8 cellular contexts compared by ENCODE assay signal in the genomic region with DNA sequence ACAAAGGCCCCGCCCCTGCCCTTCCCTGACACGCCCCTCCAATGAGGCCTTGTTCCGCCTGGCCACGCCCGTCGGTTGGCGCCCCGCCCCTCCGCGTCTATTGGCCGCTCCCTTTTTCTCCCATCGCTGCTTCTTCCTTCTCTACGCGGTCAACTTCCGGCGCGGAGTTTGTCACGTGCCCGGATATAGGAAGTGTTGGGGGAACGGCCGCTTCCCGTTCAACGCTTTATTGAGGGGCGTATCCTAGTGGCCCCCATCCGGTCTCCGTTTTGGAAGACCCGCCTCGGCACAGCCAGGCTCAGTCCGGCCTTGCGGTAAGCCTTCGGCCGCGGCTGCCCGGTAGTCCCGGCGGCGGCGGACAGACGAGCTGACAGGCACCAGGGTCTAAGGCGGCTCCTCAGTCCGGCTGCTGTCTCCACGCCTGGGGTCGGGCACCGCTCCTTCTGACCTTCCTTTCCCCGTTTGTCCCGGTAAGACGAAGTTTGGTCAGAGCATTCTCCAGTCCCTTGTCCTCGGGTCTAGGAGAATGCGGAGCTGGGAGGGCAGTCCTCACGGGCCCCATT. TPM values are rescaled to one million over a fixed set of nuclear protein-coding genes. Genes with fewer than 3 reads are reported as not detected.
DNase-seq lines count a peak whose midpoint lies in the region; ATAC-seq lines count a peak whose summit lies in the region.

A gene with protein sequence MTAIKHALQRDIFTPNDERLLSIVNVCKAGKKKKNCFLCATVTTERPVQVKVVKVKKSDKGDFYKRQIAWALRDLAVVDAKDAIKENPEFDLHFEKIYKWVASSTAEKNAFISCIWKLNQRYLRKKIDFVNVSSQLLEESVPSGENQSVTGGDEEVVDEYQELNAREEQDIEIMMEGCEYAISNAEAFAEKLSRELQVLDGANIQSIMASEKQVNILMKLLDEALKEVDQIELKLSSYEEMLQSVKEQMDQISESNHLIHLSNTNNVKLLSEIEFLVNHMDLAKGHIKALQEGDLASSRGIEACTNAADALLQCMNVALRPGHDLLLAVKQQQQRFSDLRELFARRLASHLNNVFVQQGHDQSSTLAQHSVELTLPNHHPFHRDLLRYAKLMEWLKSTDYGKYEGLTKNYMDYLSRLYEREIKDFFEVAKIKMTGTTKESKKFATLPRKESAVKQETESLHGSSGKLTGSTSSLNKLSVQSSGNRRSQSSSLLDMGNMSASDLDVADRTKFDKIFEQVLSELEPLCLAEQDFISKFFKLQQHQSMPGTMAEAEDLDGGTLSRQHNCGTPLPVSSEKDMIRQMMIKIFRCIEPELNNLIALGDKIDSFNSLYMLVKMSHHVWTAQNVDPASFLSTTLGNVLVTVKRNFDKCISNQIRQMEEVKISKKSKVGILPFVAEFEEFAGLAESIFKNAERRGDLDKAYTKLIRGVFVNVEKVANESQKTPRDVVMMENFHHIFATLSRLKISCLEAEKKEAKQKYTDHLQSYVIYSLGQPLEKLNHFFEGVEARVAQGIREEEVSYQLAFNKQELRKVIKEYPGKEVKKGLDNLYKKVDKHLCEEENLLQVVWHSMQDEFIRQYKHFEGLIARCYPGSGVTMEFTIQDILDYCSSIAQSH (plus strand): TSS at position 165 of the 563 bp plus-strand sequence. CDS start 4,676 bp downstream, outside the sequence.

- intact Hi-C loops in dendritic cell treated with granulocyte-macrophage colony-stimulating factor and Interleukin-4, amounts not matched to agents 40 ng/mL and 50 ng/mL, for 4 days (cut with micrococcal nuclease): loop anchor here (2.0 to 5.0 kb wide), 4 partner anchors 95 to 1124 kb away; a partner anchor contains a TSS

- H3K27me3 Mint-ChIP-seq in dendritic cell treated with granulocyte-macrophage colony-stimulating factor and Interleukin-4, amounts not matched to agents 40 ng/mL and 50 ng/mL, for 4 days: peaks cover 8% of the 10 kb centered on the region

- no peaks in the 10 kb centered on the region for H3K9me3 Mint-ChIP-seq in dendritic cell treated with granulocyte-macrophage colony-stimulating factor and Interleukin-4, amounts not matched to agents 40 ng/mL and 50 ng/mL, for 4 days

- DNase-seq in C1 segment of cervical spinal cord (lab: John Stamatoyannopoulos, UW): peak; percentile 82 to 96 (median 95)
- DNase-seq in NCI-H748 treated with DMSO at 0.1 percent for 48 hours (lab: John Stamatoyannopoulos, UW): peak; percentile 77
- peak; percentile 95 to 96 for DNase-seq in activated CD4-positive, alpha-beta T cell treated with anti-CD3 and anti-CD28 coated beads, Interleukin-2, amount 50 U/mL, for 24 hours (ENCODE audit: low read depth in 1 of 2, low spot score in 1 of 2)
- peak; percentile 97 for DNase-seq in left lobe of liver (ENCODE audit: low spot score)
- DNase-seq in stimulated activated CD4-positive, alpha-beta T cell treated with anti-CD3 and anti-CD28 coated beads, Interleukin-2, amount 100 ng/mL, for 4 hours (ENCODE audit: low read depth): peak; percentile 96

- H3K4me3 Mint-ChIP-seq in dendritic cell treated with granulocyte-macrophage colony-stimulating factor and Interleukin-4, amounts not matched to agents 40 ng/mL and 50 ng/mL, for 4 days: no peak within 1 kb of the TSS

- H3K36me3 Mint-ChIP-seq in dendritic cell treated with granulocyte-macrophage colony-stimulating factor and Interleukin-4, amounts not matched to agents 40 ng/mL and 50 ng/mL, for 4 days (ENCODE audit: low read depth): peaks cover 10% of the 10 kb centered on the region

- H3K27ac Mint-ChIP-seq in dendritic cell treated with granulocyte-macrophage colony-stimulating factor and Interleukin-4, amounts not matched to agents 40 ng/mL and 50 ng/mL, for 4 days: peak within 1 kb of the TSS; percentile 94

- ATAC-seq in GM19372 (IDR thresholded peaks at IDR 0.05; ENCODE audit: low read depth, unreplicated experiment) (peak; percentile 98), HG03558 (IDR thresholded peaks at IDR 0.05; ENCODE audit: extremely low read depth, unreplicated experiment) (peak; percentile 98), left lobe of liver (peak; percentile 100)

- H3K4me1 Mint-ChIP-seq in dendritic cell treated with granulocyte-macrophage colony-stimulating factor and Interleukin-4, amounts not matched to agents 40 ng/mL and 50 ng/mL, for 4 days (ENCODE audit: low read depth): no peaks in the 10 kb centered on the region

RNA-seq across cellular contexts. Expression of the gene that starts here (rescaled TPM):
- 6.3 TPM for total RNA-seq in left lobe of liver

Comparison
In these comparisons a context has a peak if more than half of its experiments do, and no peak if none do; other contexts are left out.
1. Peak in every context shown above with its lines: DNase-seq and ATAC-seq.